ENCODE assay signal across 9 cellular contexts in the genomic region with DNA sequence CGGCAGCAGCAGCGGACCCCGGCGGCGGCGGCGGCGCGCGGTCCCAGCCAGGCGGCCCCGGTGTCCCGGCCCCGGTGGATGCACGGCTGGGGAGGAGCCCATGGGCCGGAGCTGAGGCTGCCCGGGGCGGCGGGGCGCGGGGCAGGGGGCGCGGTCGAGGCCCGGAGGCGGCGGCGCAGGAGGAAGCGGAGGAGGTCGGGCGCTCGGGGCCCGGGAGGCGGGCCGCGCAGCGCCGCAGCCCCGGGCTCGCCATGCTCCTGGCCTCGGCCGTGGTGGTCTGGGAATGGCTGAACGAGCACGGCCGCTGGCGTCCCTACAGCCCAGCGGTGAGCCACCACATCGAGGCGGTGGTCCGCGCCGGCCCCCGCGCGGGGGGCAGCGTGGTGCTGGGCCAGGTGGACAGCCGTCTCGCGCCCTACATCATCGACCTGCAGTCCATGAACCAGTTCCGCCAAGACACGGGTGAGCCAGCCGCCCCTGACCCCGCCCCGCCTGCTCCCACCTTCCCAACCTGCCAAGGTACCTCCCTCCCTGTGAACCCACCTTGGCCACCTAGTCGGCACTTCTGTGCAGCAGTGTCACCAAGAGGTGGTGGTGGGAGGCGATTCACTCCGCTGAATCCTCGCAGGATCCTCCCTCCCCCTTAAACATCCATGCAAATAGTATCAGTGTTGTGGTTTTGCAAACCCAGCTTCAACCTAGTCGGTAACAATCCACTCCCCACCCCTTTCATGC. TPM values are rescaled to one million over a fixed set of nuclear protein-coding genes. Genes with fewer than 3 reads are reported as not detected.
A peak's percentile ranks its signal among the peaks of the same experiment; 100 is the strongest.
DNase-seq lines count a peak whose midpoint lies in the region; ATAC-seq, FAIRE-seq and TF ChIP-seq lines count a peak whose summit lies in the region.
"Had no signal": no experiment of that assay in that cellular context is flagged by ENCODE, and none has a peak within 500 bp of the region (broad histone marks: within the 10 kb centered on the region; RNA-seq: fewer than 3 reads in every experiment).

No MANE protein-coding gene starts in this region.

- H3K27ac ChIP-seq in PC-3 (ENCODE audit: low read length): no peak overlapping the region
- H3K27ac ChIP-seq in breast epithelium: peak overlapping the region; percentile 69 to 91
- H3K27ac ChIP-seq in layer of hippocampus (ENCODE audit: low read depth, low read length): peak overlapping the region; percentile 97

- H3K27me3 ChIP-seq in PC-3 (ENCODE audit: low read length) (peaks cover 19% of the 10 kb centered on the region; the same call in 1 of the 2 replicates), breast epithelium (no peaks in the 10 kb centered on the region), layer of hippocampus (ENCODE audit: control insufficient read depth, insufficient read depth, low read length) (no peaks in the 10 kb centered on the region)

- peak overlapping the region; percentile 81 for H3K4me3 Mint-ChIP-seq in stimulated activated naive CD8-positive, alpha-beta T cell treated with anti-CD3 and anti-CD28 coated beads, Interleukin-15, amount 100 ng/mL, for 72 hours

- no peak for TF ChIP-seq POLR2A in breast epithelium (IDR thresholded peaks at IDR 0.05)

- H3K79me2 ChIP-seq in PC-3 (ENCODE audit: low read length): peaks cover 15% of the 10 kb centered on the region

- DNase-seq in NCI-H748 (lab: John Stamatoyannopoulos, UW; ENCODE audit: unreplicated experiment) (peak; percentile 41), NCI-H748 treated with DMSO at 0.1 percent for 48 hours (lab: John Stamatoyannopoulos, UW) (no peak), PC-3 (peak; percentile 13), breast epithelium (ENCODE audit: low spot score in 2 of 2) (no peak), D721Med (ENCODE audit: insufficient read length, low spot score) (no peak)
- DNase-seq in stimulated activated naive CD8-positive, alpha-beta T cell treated with anti-CD3 and anti-CD28 coated beads, Interleukin-15, amount 100 ng/mL, for 72 hours: no peak

- H3K9me3 ChIP-seq in PC-3 (ENCODE audit: low read length): no peaks in the 10 kb centered on the region
- H3K9me3 ChIP-seq in breast epithelium: no peaks in the 10 kb centered on the region

- peak overlapping the region in 1 of 2 donors; percentile 51 for H3K27ac Mint-ChIP-seq in stimulated activated naive CD8-positive, alpha-beta T cell treated with anti-CD3 and anti-CD28 coated beads, Interleukin-15, amount 100 ng/mL, for 72 hours

- no peaks in the 10 kb centered on the region for H3K36me3 ChIP-seq in PC-3 (ENCODE audit: low read depth, low read length)
- H3K36me3 ChIP-seq in breast epithelium: no peaks in the 10 kb centered on the region

- FAIRE-seq in D721Med (lab: Jason Lieb, UNC): no peak

- no peaks in the 10 kb centered on the region for H3K9me3 Mint-ChIP-seq in stimulated activated naive CD8-positive, alpha-beta T cell treated with anti-CD3 and anti-CD28 coated beads, Interleukin-15, amount 100 ng/mL, for 72 hours

- no peak for TF ChIP-seq CTCF in PC-3 (conservative IDR thresholded peaks at IDR 0.05; ENCODE audit: low read depth, low read length)
- no peak for TF ChIP-seq CTCF in breast epithelium (IDR thresholded peaks at IDR 0.05)
- TF ChIP-seq CTCF in D721Med (IDR thresholded peaks at IDR 0.05; ENCODE audit: insufficient read depth, missing control alignments): no peak

- H3K9me2 ChIP-seq in PC-3 (replicated peaks; ENCODE audit: low read length): no peaks in the 10 kb centered on the region

- CTCF ChIA-PET in PC-3 (lab: Charles Lee): interaction anchor here (0.6 to 2.0 kb wide), 10 partner anchors 10 to 1199 kb away, joined by 3 to 23 read pairs (median 5); a partner anchor contains a TSS

- peak overlapping the region; percentile 99 for H3K4me2 ChIP-seq in PC-3 (ENCODE audit: low read length)

- intact Hi-C loops in PC-3 (cut with micrococcal nuclease): no loop called here
- intact Hi-C loops in breast epithelium (cut with DNase I; ENCODE audit: low total_unique reads): loop anchor here (1.0 to 10.0 kb wide), 3 partner anchors 20 to 1368 kb away; no protein-coding TSS in a partner anchor

- POLR2A ChIA-PET in PC-3 (lab: Charles Lee; ENCODE audit: unreplicated experiment): no interaction called here

- H3F3A ChIP-seq in PC-3 (ENCODE audit: low read length, unreplicated experiment): peaks cover 3% of the 10 kb centered on the region

- peaks cover 37% of the 10 kb centered on the region for H3K4me1 ChIP-seq in PC-3 (ENCODE audit: insufficient read depth, low read length)
- peaks cover 0 to 6% of the 10 kb centered on the region in 2 donors for H3K4me1 ChIP-seq in breast epithelium

- no peak overlapping the region for H3K9ac ChIP-seq in PC-3 (ENCODE audit: low read length)

- peak overlapping the region; percentile 78 for H3K4me3 ChIP-seq in PC-3 (ENCODE audit: low read length)
- peak overlapping the region; percentile 58 to 96 (median 72) for H3K4me3 ChIP-seq in breast epithelium

- peaks cover 18% of the 10 kb centered on the region for H3K4me1 Mint-ChIP-seq in stimulated activated naive CD8-positive, alpha-beta T cell treated with anti-CD3 and anti-CD28 coated beads, Interleukin-15, amount 100 ng/mL, for 72 hours

- peak overlapping the region; percentile 92 for H2AFZ ChIP-seq in PC-3 (ENCODE audit: low read length)

- BruUV-seq in PC-3 (replicated peaks; lab: Mats Ljungman, UMichigan): no TSS peak

- H3K27me3 Mint-ChIP-seq in stimulated activated naive CD8-positive, alpha-beta T cell treated with anti-CD3 and anti-CD28 coated beads, Interleukin-15, amount 100 ng/mL, for 72 hours: peaks cover 42% of the 10 kb centered on the region

- ATAC-seq in HG02759 (IDR thresholded peaks at IDR 0.05; ENCODE audit: unreplicated experiment) (peak; percentile 33), PC-3 (peak; percentile 10)
- ATAC-seq in stimulated activated naive CD8-positive, alpha-beta T cell treated with anti-CD3 and anti-CD28 coated beads, Interleukin-15, amount 100 ng/mL, for 72 hours: peak; percentile 49

- H4K20me1 ChIP-seq in PC-3 (ENCODE audit: low read length): no peaks in the 10 kb centered on the region

RNA-seq across cellular contexts. Expression of a gene that starts 0.6 kb away (rescaled TPM):
- total RNA-seq in PC-3 (2014; rRNA removed): 4.0 and 4.9 TPM in 2 replicates
- total RNA-seq in breast epithelium: 10 to 100 TPM in 2 of 3 donors, 1 to 10 TPM in 1; 7.5 to 22.9 (median 10.8) TPM

RNA-seq across cellular contexts. Expression of a gene that starts 29.9 kb away (rescaled TPM):
- total RNA-seq in PC-3 (2014; rRNA removed) (38.9 and 49.2 TPM in 2 replicates), breast epithelium (10 to 100 TPM; 37.0 to 48.0 (median 44.6) TPM)

RNA-seq across cellular contexts. Expression of a gene that starts 40.2 kb away (rescaled TPM):
- total RNA-seq in PC-3 (2014; rRNA removed) (not detected in 2 replicates), breast epithelium (10 to 100 TPM in 2 of 3 donors, 1 to 10 TPM in 1; 2.6 to 65.4 (median 13.2) TPM)
- total RNA-seq: lung microvascular endothelial cell had no signal

Comparison
In these comparisons a context has a peak if more than half of its experiments do, and no peak if none do; other contexts are left out.
1. DNase-seq: peak in NCI-H748 (single experiment) and PC-3 (single experiment); none in NCI-H748 treated with DMSO at 0.1 percent for 48 hours (single experiment), breast epithelium (0 of 2), stimulated activated naive CD8-positive, alpha-beta T cell treated with anti-CD3 and anti-CD28 coated beads, Interleukin-15, amount 100 ng/mL, for 72 hours (0 of 2) and D721Med (single experiment).
2. Peak in every context shown above with its lines, with median percentiles within 50 percentile points of each other: ATAC-seq.